9 cellular contexts compared by ENCODE assay signal in genomic region chr12:132429122-132429931, GRCh38.
DNase-seq lines count a peak whose midpoint lies in the region; ATAC-seq lines count a peak whose summit lies in the region.
"Had no signal": no experiment of that assay in that cellular context is flagged by ENCODE, and none has a peak within 500 bp of the region (broad histone marks: within the 10 kb centered on the region; RNA-seq: fewer than 3 reads in every experiment).

No MANE protein-coding gene starts in this region.

- H3K36me3 Mint-ChIP-seq in activated naive CD8-positive, alpha-beta T cell: no peaks in the 10 kb centered on the region
- H3K36me3 Mint-ChIP-seq in activated naive CD8-positive, alpha-beta T cell treated with anti-CD3 and anti-CD28 coated beads for 36 hours: peaks cover 2% of the 10 kb centered on the region
- H3K36me3 Mint-ChIP-seq in stimulated activated naive B cell treated with anti-CD40 and anti-IgM and Interleukin-4, amounts not matched to agents 10 μg/mL and 1 μg/mL and 100 μg/mL, for 72 hours: peaks cover 1 to 10% of the 10 kb centered on the region in 2 donors

- peak; percentile 4 for ATAC-seq in esophagus mucosa
- ATAC-seq in stimulated activated naive B cell treated with anti-CD40 and anti-IgM and Interleukin-4, amounts not matched to agents 10 μg/mL and 1 μg/mL and 100 μg/mL, for 72 hours (replicated peaks): peak; percentile 26 to 33
- no peak for ATAC-seq in GM18873 (IDR thresholded peaks at IDR 0.05; ENCODE audit: low FRiP score, unreplicated experiment)
- no peak for ATAC-seq in GM18909 (IDR thresholded peaks at IDR 0.05; ENCODE audit: poor library complexity, unreplicated experiment)

- no peaks in the 10 kb centered on the region for H3K27me3 Mint-ChIP-seq in activated naive CD8-positive, alpha-beta T cell
- H3K27me3 Mint-ChIP-seq in activated naive CD8-positive, alpha-beta T cell treated with anti-CD3 and anti-CD28 coated beads for 36 hours: no peaks in the 10 kb centered on the region
- no peaks in the 10 kb centered on the region for H3K27me3 Mint-ChIP-seq in stimulated activated naive B cell treated with anti-CD40 and anti-IgM and Interleukin-4, amounts not matched to agents 10 μg/mL and 1 μg/mL and 100 μg/mL, for 72 hours

- peaks cover 23% of the 10 kb centered on the region for H3K4me1 Mint-ChIP-seq in activated naive CD8-positive, alpha-beta T cell (ENCODE audit: low read depth)
- peaks cover 25% of the 10 kb centered on the region for H3K4me1 Mint-ChIP-seq in activated naive CD8-positive, alpha-beta T cell treated with anti-CD3 and anti-CD28 coated beads for 36 hours
- H3K4me1 Mint-ChIP-seq in stimulated activated naive B cell treated with anti-CD40 and anti-IgM and Interleukin-4, amounts not matched to agents 10 μg/mL and 1 μg/mL and 100 μg/mL, for 72 hours: peaks cover 36 to 69% of the 10 kb centered on the region in 2 donors

- DNase-seq in activated naive CD8-positive, alpha-beta T cell treated with anti-CD3 and anti-CD28 coated beads for 36 hours: no peak
- DNase-seq in NCI-H524 treated with DMSO at 0.1 percent for 48 hours (lab: John Stamatoyannopoulos, UW) (peak; percentile 41), NCI-H774 (lab: John Stamatoyannopoulos, UW) (no peak)
- no peak for DNase-seq in stimulated activated naive B cell treated with anti-CD40 and anti-IgM and Interleukin-4, amounts not matched to agents 10 μg/mL and 1 μg/mL and 100 μg/mL, for 72 hours
- DNase-seq: hippocampal formation had no signal

- no peaks in the 10 kb centered on the region for H3K9me3 Mint-ChIP-seq in activated naive CD8-positive, alpha-beta T cell (ENCODE audit: low read depth)
- peaks cover 6% of the 10 kb centered on the region for H3K9me3 Mint-ChIP-seq in activated naive CD8-positive, alpha-beta T cell treated with anti-CD3 and anti-CD28 coated beads for 36 hours
- peaks cover 3 to 4% of the 10 kb centered on the region in 2 donors for H3K9me3 Mint-ChIP-seq in stimulated activated naive B cell treated with anti-CD40 and anti-IgM and Interleukin-4, amounts not matched to agents 10 μg/mL and 1 μg/mL and 100 μg/mL, for 72 hours

- H3K27ac Mint-ChIP-seq in activated naive CD8-positive, alpha-beta T cell: no peak overlapping the region
- H3K27ac Mint-ChIP-seq in activated naive CD8-positive, alpha-beta T cell treated with anti-CD3 and anti-CD28 coated beads for 36 hours: no peak overlapping the region
- peak overlapping the region; percentile 78 for H3K27ac Mint-ChIP-seq in stimulated activated naive B cell treated with anti-CD40 and anti-IgM and Interleukin-4, amounts not matched to agents 10 μg/mL and 1 μg/mL and 100 μg/mL, for 72 hours

- H3K4me3 Mint-ChIP-seq in activated naive CD8-positive, alpha-beta T cell: peak overlapping the region; percentile 13
- no peak overlapping the region for H3K4me3 Mint-ChIP-seq in activated naive CD8-positive, alpha-beta T cell treated with anti-CD3 and anti-CD28 coated beads for 36 hours
- H3K4me3 Mint-ChIP-seq in stimulated activated naive B cell treated with anti-CD40 and anti-IgM and Interleukin-4, amounts not matched to agents 10 μg/mL and 1 μg/mL and 100 μg/mL, for 72 hours: peak overlapping the region; percentile 47 to 77

Comparison
In these comparisons a context has a peak if more than half of its experiments do, and no peak if none do; other contexts are left out.
1. ATAC-seq: peak in esophagus mucosa (single experiment) and stimulated activated naive B cell treated with anti-CD40 and anti-IgM and Interleukin-4, amounts not matched to agents 10 μg/mL and 1 μg/mL and 100 μg/mL, for 72 hours (2 of 2); none in GM18873 (single experiment) and GM18909 (single experiment).